20 cellular contexts compared by ENCODE assay signal in genomic region chr2:15832849-15833680, GRCh38.
DNase-seq lines count a peak whose midpoint lies in the region; ATAC-seq, FAIRE-seq and TF ChIP-seq lines count a peak whose summit lies in the region.
"Had no signal": no experiment of that assay in that cellular context is flagged by ENCODE, and none has a peak within 500 bp of the region (broad histone marks: within the 10 kb centered on the region; RNA-seq: fewer than 3 reads in every experiment).

No MANE protein-coding gene starts in this region.

- DNase-seq in NCI-H526 treated with DMSO at 0.1 percent for 48 hours (lab: John Stamatoyannopoulos, UW) (peak; percentile 100), astrocyte (ENCODE audit: low read depth) (no peak), posterior vena cava (ENCODE audit: low spot score) (peak; percentile 22), NCI-H748 treated with DMSO at 0.1 percent for 48 hours (lab: John Stamatoyannopoulos, UW) (no peak), HFFc6 (no peak)
- no peak for DNase-seq in activated naive CD4-positive, alpha-beta T cell treated with anti-CD3 and anti-CD28 coated beads, Interleukin-2, amount 10 ng/mL, durations not matched to agents 7 days and 5 days
- DNase-seq: C1 segment of cervical spinal cord; Calu3; CD4-positive, alpha-beta memory T cell; COR-L47; DMS53; DMS79 treated with DMSO at 0.1 percent for 48 hours; GF-D8; H9 had no signal

- H3K27ac ChIP-seq in astrocyte (ENCODE audit: low read depth, low read length), result no peak overlapping the region

- H3K4me3 ChIP-seq in astrocyte (ENCODE audit: insufficient read depth, low read depth, low read length), result no peak overlapping the region
- H3K4me3 ChIP-seq: GM23338 had no signal

- no peaks in the 10 kb centered on the region for H3K4me1 ChIP-seq in astrocyte (ENCODE audit: insufficient read depth, low read length)

- H3K9me3 Mint-ChIP-seq in astrocyte (ENCODE audit: unreplicated experiment) (peaks cover 5% of the 10 kb centered on the region), HFFc6 (peaks cover 43% of the 10 kb centered on the region)
- H3K9me3 Mint-ChIP-seq in activated naive CD4-positive, alpha-beta T cell treated with anti-CD3 and anti-CD28 coated beads, Interleukin-2, amount 10 ng/mL, durations not matched to agents 7 days and 5 days, result no peaks in the 10 kb centered on the region
- H3K9me3 Mint-ChIP-seq: CD4-positive, alpha-beta memory T cell had no signal

- no peak overlapping the region for H2AFZ ChIP-seq in astrocyte (ENCODE audit: low read depth, low read length)

- H3K27me3 ChIP-seq in astrocyte (ENCODE audit: insufficient read depth, low read length), result no peaks in the 10 kb centered on the region

- no peak overlapping the region for H3K9ac ChIP-seq in astrocyte (ENCODE audit: low read length)

- H3K4me1 Mint-ChIP-seq in astrocyte (ENCODE audit: low read depth, unreplicated experiment) (no peaks in the 10 kb centered on the region), HFFc6 (ENCODE audit: low read depth) (no peaks in the 10 kb centered on the region)
- no peaks in the 10 kb centered on the region for H3K4me1 Mint-ChIP-seq in activated naive CD4-positive, alpha-beta T cell treated with anti-CD3 and anti-CD28 coated beads, Interleukin-2, amount 10 ng/mL, durations not matched to agents 7 days and 5 days
- H3K4me1 Mint-ChIP-seq: CD4-positive, alpha-beta memory T cell; GM23338; H9 had no signal

- H3K27ac Mint-ChIP-seq in astrocyte (ENCODE audit: unreplicated experiment) (peak overlapping the region; percentile 50), HFFc6 (no peak overlapping the region)
- H3K27ac Mint-ChIP-seq in activated naive CD4-positive, alpha-beta T cell treated with anti-CD3 and anti-CD28 coated beads, Interleukin-2, amount 10 ng/mL, durations not matched to agents 7 days and 5 days, result no peak overlapping the region
- H3K27ac Mint-ChIP-seq: CD4-positive, alpha-beta memory T cell; GM23338; H9 had no signal

- H4K20me1 ChIP-seq in astrocyte (ENCODE audit: insufficient read depth, low read length), result no peaks in the 10 kb centered on the region

- H3K36me3 Mint-ChIP-seq in astrocyte (ENCODE audit: low read depth, unreplicated experiment) (no peaks in the 10 kb centered on the region), HFFc6 (ENCODE audit: low read depth) (no peaks in the 10 kb centered on the region)
- H3K36me3 Mint-ChIP-seq in activated naive CD4-positive, alpha-beta T cell treated with anti-CD3 and anti-CD28 coated beads, Interleukin-2, amount 10 ng/mL, durations not matched to agents 7 days and 5 days, result no peaks in the 10 kb centered on the region
- H3K36me3 Mint-ChIP-seq: CD4-positive, alpha-beta memory T cell had no signal

- H3K4me2 ChIP-seq in astrocyte (ENCODE audit: low read length), result no peak overlapping the region
- H3K4me2 ChIP-seq: GM23338 had no signal

- H3K27me3 Mint-ChIP-seq in astrocyte (ENCODE audit: low read depth, unreplicated experiment) (peaks cover 12% of the 10 kb centered on the region), HFFc6 (ENCODE audit: insufficient read depth) (no peaks in the 10 kb centered on the region)
- H3K27me3 Mint-ChIP-seq in activated naive CD4-positive, alpha-beta T cell treated with anti-CD3 and anti-CD28 coated beads, Interleukin-2, amount 10 ng/mL, durations not matched to agents 7 days and 5 days, result no peaks in the 10 kb centered on the region
- H3K27me3 Mint-ChIP-seq: CD4-positive, alpha-beta memory T cell had no signal

- H3K4me3 Mint-ChIP-seq in astrocyte (ENCODE audit: unreplicated experiment) (no peak overlapping the region), HFFc6 (no peak overlapping the region)
- H3K4me3 Mint-ChIP-seq in activated naive CD4-positive, alpha-beta T cell treated with anti-CD3 and anti-CD28 coated beads, Interleukin-2, amount 10 ng/mL, durations not matched to agents 7 days and 5 days, result no peak overlapping the region
- H3K4me3 Mint-ChIP-seq: CD4-positive, alpha-beta memory T cell; GM23338; H9 had no signal

- CTCF ChIA-PET in activated naive CD4-positive, alpha-beta T cell treated with anti-CD3 and anti-CD28 coated beads, Interleukin-2, amount 10 ng/mL, durations not matched to agents 7 days and 5 days (lab: Charles Lee), result no interaction called here

- TF ChIP-seq CTCF in astrocyte (IDR thresholded peaks at IDR 0.05; ENCODE audit: insufficient read depth, low read depth, low read length) (no peak), HFFc6 (IDR thresholded peaks at IDR 0.05) (no peak)

- no peaks in the 10 kb centered on the region for H3K79me2 ChIP-seq in astrocyte (ENCODE audit: insufficient read depth, low read length)

- H3K9me3 ChIP-seq in astrocyte (ENCODE audit: insufficient read depth, low read depth, low read length), result peaks cover 2% of the 10 kb centered on the region

- peak; percentile 89 for ATAC-seq in esophagus mucosa
- no peak for ATAC-seq in HG02884 (IDR thresholded peaks at IDR 0.05; ENCODE audit: unreplicated experiment)
- ATAC-seq: GM23338, HCT116 had no signal

- no peaks in the 10 kb centered on the region for H3K36me3 ChIP-seq in astrocyte (ENCODE audit: insufficient read depth, low read length)

- FAIRE-seq in astrocyte (lab: Jason Lieb, UNC), result no peak
- FAIRE-seq: GM12891, GM18507 had no signal

- intact Hi-C loops in posterior vena cava (cut with DNase I), result no loop called here

Comparison
In these comparisons a context has a peak if more than half of its experiments do, and no peak if none do; other contexts are left out.
1. DNase-seq: peak in NCI-H526 treated with DMSO at 0.1 percent for 48 hours (single experiment) and posterior vena cava (single experiment); none in astrocyte (single experiment), NCI-H748 treated with DMSO at 0.1 percent for 48 hours (single experiment), activated naive CD4-positive, alpha-beta T cell treated with anti-CD3 and anti-CD28 coated beads, Interleukin-2, amount 10 ng/mL, durations not matched to agents 7 days and 5 days (single experiment) and HFFc6 (single experiment).